ENCODE assay signal across 1 cellular context in genomic region chr1:37123266-37123665, GRCh38.
TF ChIP-seq lines count a peak whose summit lies in the region.

No MANE protein-coding gene starts in this region.

TF ChIP-seq in H1, 55 proteins besides CTCF, POLR2A, EP300 and RAD21:
- TF ChIP-seq, protein P1, sequence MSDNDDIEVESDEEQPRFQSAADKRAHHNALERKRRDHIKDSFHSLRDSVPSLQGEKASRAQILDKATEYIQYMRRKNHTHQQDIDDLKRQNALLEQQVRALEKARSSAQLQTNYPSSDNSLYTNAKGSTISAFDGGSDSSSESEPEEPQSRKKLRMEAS (IDR thresholded peaks at IDR 0.05), result no peak
